In genomic region chr9:95419444-95419843, GRCh38 we compare ENCODE assay signal across 20 cellular contexts.
"Had no signal": no experiment of that assay in that cellular context is flagged by ENCODE, and none has a peak within 500 bp of the region (broad histone marks: within the 10 kb centered on the region; RNA-seq: fewer than 3 reads in every experiment).

No MANE protein-coding gene starts in this region.

- H3K4me2 ChIP-seq: SK-N-SH had no signal

- H3K27me3 ChIP-seq: MG63 had no signal

- DNase-seq: Karpas-422, KBM-7, MG63, NCI-H1048, NCI-H1105, NCI-H1417, NCI-H146, NCI-H1694 treated with DMSO at 0.1 percent for 48 hours, NCI-H1930, NCI-H2081, NCI-H2107, NCI-H524, NCI-H526 treated with DMSO at 0.1 percent for 48 hours, NCI-H748 treated with DMSO at 0.1 percent for 48 hours, PC-3, SHP77, SK-N-SH, SW 1271 had no signal

- H3K27ac ChIP-seq: RWPE1 had no signal

- H3K4me3 ChIP-seq: MG63 had no signal

- ATAC-seq: Panc1, PC-3 had no signal

- H3K9ac ChIP-seq: SK-N-SH had no signal

- H3K36me3 ChIP-seq: MG63 had no signal
